ENCODE assay signal across 20 cellular contexts in genomic region chr14:52286659-52287649, GRCh38. TPM values are rescaled to one million over a fixed set of nuclear protein-coding genes. Genes with fewer than 3 reads are reported as not detected.
A peak's percentile ranks its signal among the peaks of the same experiment; 100 is the strongest.
DNase-seq lines count a peak whose midpoint lies in the region; ATAC-seq and TF ChIP-seq lines count a peak whose summit lies in the region.
"Had no signal": no experiment of that assay in that cellular context is flagged by ENCODE, and none has a peak within 500 bp of the region (broad histone marks: within the 10 kb centered on the region; RNA-seq: fewer than 3 reads in every experiment).

No MANE protein-coding gene starts in this region.

- peak overlapping the region; percentile 4 for H3K4me3 Mint-ChIP-seq in activated CD4-positive, alpha-beta T cell treated with anti-CD3 and anti-CD28 coated beads for 36 hours
- H3K4me3 Mint-ChIP-seq in natural killer cell: peak overlapping the region; percentile 43
- H3K4me3 Mint-ChIP-seq: type B pancreatic cell had no signal

- H3K4me1 ChIP-seq in breast epithelium: no peaks in the 10 kb centered on the region
- H3K4me1 ChIP-seq: A549 had no signal

- H3K4me1 Mint-ChIP-seq in activated CD4-positive, alpha-beta T cell treated with anti-CD3 and anti-CD28 coated beads for 36 hours: peaks cover 23% of the 10 kb centered on the region
- H3K4me1 Mint-ChIP-seq in natural killer cell: peaks cover 42 to 62% of the 10 kb centered on the region in 2 donors

- TF ChIP-seq CTCF in natural killer cell (IDR thresholded peaks at IDR 0.05) (no peak), breast epithelium (IDR thresholded peaks at IDR 0.05) (no peak)

- no peak for TF ChIP-seq POLR2A in breast epithelium (IDR thresholded peaks at IDR 0.05)

- H3K27ac ChIP-seq in breast epithelium: no peak overlapping the region
- H3K27ac ChIP-seq: A549 had no signal

- CTCF ChIA-PET in activated CD4-positive, alpha-beta T cell treated with anti-CD3 and anti-CD28 coated beads for 36 hours (lab: Charles Lee): interaction anchor here (0.6 to 1.5 kb wide), 3 partner anchors 13 to 291 kb away, joined by 3 to 4 read pairs (median 3); no protein-coding TSS in a partner anchor

- ATAC-seq in activated CD4-positive, alpha-beta T cell treated with anti-CD3 and anti-CD28 coated beads for 36 hours: no peak
- no peak for ATAC-seq in natural killer cell
- ATAC-seq: A549, sciatic nerve had no signal

- H3K27me3 Mint-ChIP-seq in activated CD4-positive, alpha-beta T cell treated with anti-CD3 and anti-CD28 coated beads for 36 hours: peaks cover 10% of the 10 kb centered on the region
- no peaks in the 10 kb centered on the region for H3K27me3 Mint-ChIP-seq in natural killer cell (ENCODE audit: low read depth in 2 of 2)

- no peak overlapping the region for H3K4me3 ChIP-seq in breast epithelium
- H3K4me3 ChIP-seq: A549 had no signal

- H3K9me3 ChIP-seq in breast epithelium: no peaks in the 10 kb centered on the region
- H3K9me3 ChIP-seq: A549 had no signal

- no peaks in the 10 kb centered on the region for H3K36me3 ChIP-seq in breast epithelium

- no peaks in the 10 kb centered on the region for H3K36me3 Mint-ChIP-seq in activated CD4-positive, alpha-beta T cell treated with anti-CD3 and anti-CD28 coated beads for 36 hours (ENCODE audit: low read depth)
- H3K36me3 Mint-ChIP-seq in natural killer cell: peaks cover 31% of the 10 kb centered on the region
- H3K36me3 Mint-ChIP-seq: type B pancreatic cell had no signal

- no peaks in the 10 kb centered on the region for H3K27me3 ChIP-seq in breast epithelium

- POLR2A ChIA-PET in activated CD4-positive, alpha-beta T cell treated with anti-CD3 and anti-CD28 coated beads for 36 hours (lab: Charles Lee): no interaction called here

- no peak for DNase-seq in activated CD4-positive, alpha-beta T cell treated with anti-CD3 and anti-CD28 coated beads for 36 hours
- no peak for DNase-seq in activated CD4-positive, alpha-beta T cell treated with anti-CD3 and anti-CD28 coated beads for 4 hours
- DNase-seq in RPMI7951 (ENCODE audit: low read depth) (peak; percentile 9), dedifferentiated amniotic fluid mesenchymal stem cell (ENCODE audit: extremely low spot score) (peak; percentile 23), natural killer cell (no peak), RKO (ENCODE audit: low spot score) (no peak), breast epithelium (ENCODE audit: low spot score in 2 of 2) (no peak), UCSD-AML1 (lab: John Stamatoyannopoulos, UW; ENCODE audit: unreplicated experiment) (no peak)
- DNase-seq: cerebellar nuclear complex; glutamatergic neuron; NCI-H1694 treated with DMSO at 0.1 percent for 48 hours; NCI-H345; SHP77 treated with DMSO at 0.1 percent for 48 hours; stimulated activated CD4-positive, alpha-beta T cell treated with anti-CD3 and anti-CD28 coated beads, Interleukin-2, amount 100 ng/mL, for 48 hours; stimulated activated CD8-positive, alpha-beta memory T cell treated with anti-CD3 and anti-CD28 coated beads, Interleukin-4, amount 100 ng/mL, for 48 hours had no signal

- peak overlapping the region; percentile 35 for H3K27ac Mint-ChIP-seq in activated CD4-positive, alpha-beta T cell treated with anti-CD3 and anti-CD28 coated beads for 36 hours
- peak overlapping the region; percentile 23 to 62 for H3K27ac Mint-ChIP-seq in natural killer cell
- H3K27ac Mint-ChIP-seq: activated naive CD4-positive, alpha-beta T cell treated with anti-CD3 and anti-CD28 coated beads, Interleukin-2, amount 50 U/mL, for 72 hours; type B pancreatic cell had no signal

- H3K9me3 Mint-ChIP-seq in activated CD4-positive, alpha-beta T cell treated with anti-CD3 and anti-CD28 coated beads for 36 hours (ENCODE audit: low read depth): no peaks in the 10 kb centered on the region
- peaks cover 16 to 22% of the 10 kb centered on the region in 2 donors for H3K9me3 Mint-ChIP-seq in natural killer cell

- intact Hi-C loops in activated CD4-positive, alpha-beta T cell treated with anti-CD3 and anti-CD28 coated beads for 36 hours (cut with DNase I, micrococcal nuclease): no loop called here
- intact Hi-C loops in natural killer cell (cut with micrococcal nuclease): no loop called here
- intact Hi-C loops in breast epithelium (cut with DNase I; ENCODE audit: low total_unique reads): no loop called here

RNA-seq across cellular contexts. Expression of gene PTGDR, which starts 19.5 kb away (rescaled TPM):
- not detected for total RNA-seq in activated CD4-positive, alpha-beta T cell treated with anti-CD3 and anti-CD28 coated beads for 36 hours
- not detected in 2 replicates for total RNA-seq in RPMI7951 (2014; rRNA removed; shearing (Covaris generic))
- total RNA-seq in natural killer cell (100 to 1,000 TPM; 106 to 140 (median 112) TPM), breast epithelium (1 to 10 TPM; 1.2 to 3.2 (median 1.3) TPM)
- total RNA-seq: HT1080 had no signal

RNA-seq across cellular contexts. Expression of gene PTGER2, which starts 27.2 kb away (rescaled TPM):
- 1 to 10 TPM; 2.4 TPM for total RNA-seq in activated CD4-positive, alpha-beta T cell treated with anti-CD3 and anti-CD28 coated beads for 36 hours
- total RNA-seq in RPMI7951 (2014; rRNA removed; shearing (Covaris generic)): 0.78 and 1.6 TPM in 2 replicates
- total RNA-seq in natural killer cell (10 to 100 TPM; 55.3 to 67.9 (median 60.6) TPM), breast epithelium (1 to 10 TPM; 1.8 to 5.9 (median 4.9) TPM)
- total RNA-seq: HT1080 had no signal

Comparison
In these comparisons a context has a peak if more than half of its experiments do, and no peak if none do; other contexts are left out.
1. DNase-seq: peak in RPMI7951 (single experiment) and dedifferentiated amniotic fluid mesenchymal stem cell (single experiment); none in activated CD4-positive, alpha-beta T cell treated with anti-CD3 and anti-CD28 coated beads for 36 hours (single experiment), activated CD4-positive, alpha-beta T cell treated with anti-CD3 and anti-CD28 coated beads for 4 hours (0 of 2), natural killer cell (single experiment), RKO (single experiment), breast epithelium (0 of 2) and UCSD-AML1 (single experiment).
2. RNA of gene PTGDR, which starts 19.5 kb away (total RNA-seq): 106 to 140 TPM in natural killer cell; 1.2 to 3.2 TPM in breast epithelium, not detected in activated CD4-positive, alpha-beta T cell treated with anti-CD3 and anti-CD28 coated beads for 36 hours and not detected in RPMI7951; every median in the first group is over 10 times any median in the second.
3. RNA of gene PTGER2, which starts 27.2 kb away (total RNA-seq): 55.3 to 67.9 TPM in natural killer cell; 1.8 to 5.9 TPM in breast epithelium, 2.4 TPM in activated CD4-positive, alpha-beta T cell treated with anti-CD3 and anti-CD28 coated beads for 36 hours and 0.78 to 1.6 TPM in RPMI7951; every median in the first group is over 4 times any median in the second.